Comparison of ENCODE assay signal across 8 cellular contexts in the genomic region with DNA sequence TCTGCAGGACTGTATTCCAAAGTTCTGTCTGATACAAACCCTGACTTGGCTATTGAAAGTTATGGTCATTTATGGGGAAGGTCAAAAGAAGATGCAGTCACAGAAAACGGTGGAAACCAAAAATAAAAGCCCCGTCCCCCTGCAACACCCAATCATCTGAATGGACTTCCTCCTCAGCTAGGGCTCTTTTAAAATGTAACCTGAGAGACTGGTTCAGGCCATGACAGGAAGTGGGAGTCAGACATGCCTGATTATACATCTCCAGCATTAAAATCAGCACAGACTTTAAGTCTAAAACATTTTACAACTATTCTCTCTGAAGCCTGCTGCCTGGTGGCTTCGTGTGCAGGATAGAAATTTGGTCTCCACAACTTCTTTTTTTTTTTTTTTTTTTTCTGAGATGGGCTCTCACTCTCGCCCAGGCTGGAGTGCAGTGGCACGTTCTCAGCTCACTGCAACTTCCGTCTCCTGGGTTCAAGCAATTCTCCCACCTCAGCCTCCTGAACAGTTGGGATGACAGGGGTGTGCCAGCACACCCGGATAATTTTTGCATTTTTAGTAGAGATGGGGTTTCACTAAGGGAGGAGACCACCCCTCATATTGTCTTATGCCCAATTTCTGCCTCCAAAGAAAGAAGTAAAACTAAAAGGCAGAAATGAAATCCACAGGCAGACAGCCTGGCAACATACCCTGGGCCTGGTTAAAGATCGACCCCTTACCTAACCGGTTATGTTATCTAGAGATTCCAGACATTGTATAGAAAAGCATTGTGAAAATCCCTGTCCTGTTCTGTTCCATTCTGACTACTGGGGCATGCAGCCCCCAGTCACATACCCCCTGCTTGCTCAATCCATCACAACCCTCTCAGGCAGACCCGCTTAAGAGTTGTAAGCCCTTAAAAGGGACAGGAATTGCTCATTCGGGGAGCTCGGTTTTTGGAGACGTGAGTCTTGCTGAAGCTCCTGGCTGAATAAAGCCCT. TPM values are rescaled to one million over a fixed set of nuclear protein-coding genes. Genes with fewer than 3 reads are reported as not detected.
DNase-seq lines count a peak whose midpoint lies in the region; ATAC-seq, FAIRE-seq and TF ChIP-seq lines count a peak whose summit lies in the region.

No MANE protein-coding gene starts in this region.

- no peaks in the 10 kb centered on the region for H3K36me3 Mint-ChIP-seq in memory B cell

- H3K27ac Mint-ChIP-seq in memory B cell = no peak overlapping the region

- H3K27ac ChIP-seq in HCT116 (ENCODE audit: low read depth, low read length) (no peak overlapping the region), Panc1 (ENCODE audit: low read length) (no peak overlapping the region)

- intact Hi-C loops in HCT116 (cut with micrococcal nuclease) (no loop called here), Panc1 (cut with micrococcal nuclease; ENCODE audit: unreplicated experiment) (no loop called here)

- RAD21 ChIA-PET in HCT116 (lab: Charles Lee; ENCODE audit: low non-redundant PET in 1 of 2, low total read pairs in 2 of 2, uncharacterized antibody in 2 of 2, unreplicated experiment in 2 of 2) = no interaction called here

- TF ChIP-seq POLR2A in HCT116 (IDR thresholded peaks at IDR 0.05; ENCODE audit: borderline replicate concordance, extremely low read depth, insufficient read depth, insufficient read length) = no peak

- DNase-seq in GM18507 (ENCODE audit: extremely low spot score, insufficient read length, low read depth) = no peak
- DNase-seq in HCT116 (ENCODE audit: low read depth, low spot score) = no peak
- no peak for DNase-seq in Panc1 (ENCODE audit: low read depth, low spot score)
- no peak for DNase-seq in memory B cell (ENCODE audit: low spot score in 2 of 2)
- no peak for DNase-seq in NCI-H1694 treated with DMSO at 0.1 percent for 48 hours (lab: John Stamatoyannopoulos, UW)
- DNase-seq in NCI-H1048 (lab: John Stamatoyannopoulos, UW) = no peak
- no peak for DNase-seq in T1000 (lab: John Stamatoyannopoulos, UW)
- no peak for DNase-seq in NCI-H345 treated with DMSO at 0.1 percent for 48 hours (lab: John Stamatoyannopoulos, UW; ENCODE audit: unreplicated experiment)

- H3K9me3 Mint-ChIP-seq in memory B cell = no peaks in the 10 kb centered on the region

- peak overlapping the region; percentile 1; the same call in 1 of the 2 replicates for H3K4me2 ChIP-seq in HCT116 (ENCODE audit: low read length)

- no peak overlapping the region for H3K9ac ChIP-seq in HCT116 (ENCODE audit: low read length)

- no peaks in the 10 kb centered on the region for H4K20me1 ChIP-seq in HCT116 (ENCODE audit: insufficient read depth)

- no peaks in the 10 kb centered on the region for H3K27me3 ChIP-seq in HCT116 (ENCODE audit: insufficient read depth, low read length)
- H3K27me3 ChIP-seq in Panc1 (ENCODE audit: control insufficient read depth, insufficient read depth, low read length) = no peaks in the 10 kb centered on the region

- POLR2A ChIA-PET in HCT116 (lab: Charles Lee) (no interaction called here), Panc1 (lab: Charles Lee) (interaction anchor here (0.6 kb wide), 1 partner anchor 1043 kb away, joined by 13 read pairs; no protein-coding TSS in a partner anchor)

- H3K4me3 Mint-ChIP-seq in memory B cell = peak overlapping the region; percentile 8

- H3K4me1 ChIP-seq in HCT116 (ENCODE audit: control insufficient read depth in 1 of 2, insufficient read depth in 2 of 2, low read length in 2 of 2) (peaks cover 0 to 7% of the 10 kb centered on the region in 2 experiments; a peak in 3 of 4 replicates), Panc1 (ENCODE audit: control insufficient read depth, insufficient read depth, low read length) (no peaks in the 10 kb centered on the region)

- no TSS peak for BruUV-seq in HCT116 (replicated peaks; lab: Mats Ljungman, UMichigan)
- no TSS peak for BruUV-seq in Panc1 (replicated peaks; lab: Mats Ljungman, UMichigan)

- ATAC-seq in HCT116 (no peak), Panc1 (peak; percentile 53; the same call in 1 of the 2 replicates), memory B cell (ENCODE audit: low read depth) (no peak)

- H3K9me3 ChIP-seq in HCT116 (ENCODE audit: control insufficient read depth in 1 of 2, insufficient read depth in 1 of 2, low read depth in 1 of 2, low read length in 2 of 2) (no peaks in the 10 kb centered on the region), Panc1 (ENCODE audit: control insufficient read depth, insufficient read depth, low read depth, low read length) (no peaks in the 10 kb centered on the region)

- CTCF ChIA-PET in HCT116 (lab: Charles Lee) = no interaction called here
- CTCF ChIA-PET in Panc1 (lab: Charles Lee) = no interaction called here

- H3K4me3 ChIP-seq in HCT116 (replicated peaks in 1 of 2; ENCODE audit: low read depth in 1 of 2, low read length in 2 of 2) (no peak overlapping the region), Panc1 (ENCODE audit: low read depth in 2 of 2, low read length in 2 of 2) (no peak overlapping the region)

- no peaks in the 10 kb centered on the region for H3K79me2 ChIP-seq in HCT116 (ENCODE audit: insufficient read depth, low read length)

- H3K36me3 ChIP-seq in HCT116 (ENCODE audit: control insufficient read depth in 1 of 2, insufficient read depth in 2 of 2, low read length in 2 of 2) (no peaks in the 10 kb centered on the region), Panc1 (ENCODE audit: control insufficient read depth, insufficient read depth, low read length) (no peaks in the 10 kb centered on the region)

- TF ChIP-seq RAD21 in HCT116 (IDR thresholded peaks at IDR 0.05; ENCODE audit: low read depth) = no peak

- H2AFZ ChIP-seq in HCT116 (ENCODE audit: low read depth, low read length, poor library complexity, severe bottlenecking) = no peak overlapping the region

- peak; percentile 96 for FAIRE-seq in GM18507 (lab: Jason Lieb, UNC)

- H3K27me3 Mint-ChIP-seq in memory B cell = peaks cover 4% of the 10 kb centered on the region

- TF ChIP-seq CTCF in HCT116 (IDR thresholded peaks at IDR 0.05 in 2 of 3, conservative IDR thresholded peaks at IDR 0.05 in 1 of 3; ENCODE audit: borderline replicate concordance in 1 of 3, insufficient read depth in 1 of 3, low read depth in 2 of 3, low read length in 2 of 3) (no peak), Panc1 (IDR thresholded peaks at IDR 0.05) (no peak)

- peaks cover 6% of the 10 kb centered on the region for H3K4me1 Mint-ChIP-seq in memory B cell

- in situ Hi-C loops in Panc1 (cut with HindIII; ENCODE audit: low pct_unique_long_range_greater_than_20kb, low sequenced_read_pairs) = no loop called here

- H3K9me2 ChIP-seq in HCT116 (ENCODE audit: insufficient read depth) = no peaks in the 10 kb centered on the region

TF ChIP-seq in HCT116, 20 proteins besides CTCF, POLR2A, EP300 and RAD21:
- TF ChIP-seq, protein P1, sequence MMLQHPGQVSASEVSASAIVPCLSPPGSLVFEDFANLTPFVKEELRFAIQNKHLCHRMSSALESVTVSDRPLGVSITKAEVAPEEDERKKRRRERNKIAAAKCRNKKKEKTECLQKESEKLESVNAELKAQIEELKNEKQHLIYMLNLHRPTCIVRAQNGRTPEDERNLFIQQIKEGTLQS (IDR thresholded peaks at IDR 0.05) = no peak
- TF ChIP-seq ZFX (IDR thresholded peaks at IDR 0.05) = no peak
- no peak for TF ChIP-seq SIN3A (IDR thresholded peaks at IDR 0.05; ENCODE audit: low read depth)
- no peak for TF ChIP-seq FOSL1 (IDR thresholded peaks at IDR 0.05; ENCODE audit: low read depth)
- no peak for TF ChIP-seq SRF (IDR thresholded peaks at IDR 0.05; ENCODE audit: low read depth)
- TF ChIP-seq YY1 (IDR thresholded peaks at IDR 0.05; ENCODE audit: extremely low read depth, insufficient replicate concordance, low read depth, low read length) = no peak
- TF ChIP-seq TCF7L2 (IDR thresholded peaks at IDR 0.05; ENCODE audit: borderline replicate concordance, extremely low read depth, insufficient read depth, insufficient read length) = no peak
- TF ChIP-seq, protein P2, sequence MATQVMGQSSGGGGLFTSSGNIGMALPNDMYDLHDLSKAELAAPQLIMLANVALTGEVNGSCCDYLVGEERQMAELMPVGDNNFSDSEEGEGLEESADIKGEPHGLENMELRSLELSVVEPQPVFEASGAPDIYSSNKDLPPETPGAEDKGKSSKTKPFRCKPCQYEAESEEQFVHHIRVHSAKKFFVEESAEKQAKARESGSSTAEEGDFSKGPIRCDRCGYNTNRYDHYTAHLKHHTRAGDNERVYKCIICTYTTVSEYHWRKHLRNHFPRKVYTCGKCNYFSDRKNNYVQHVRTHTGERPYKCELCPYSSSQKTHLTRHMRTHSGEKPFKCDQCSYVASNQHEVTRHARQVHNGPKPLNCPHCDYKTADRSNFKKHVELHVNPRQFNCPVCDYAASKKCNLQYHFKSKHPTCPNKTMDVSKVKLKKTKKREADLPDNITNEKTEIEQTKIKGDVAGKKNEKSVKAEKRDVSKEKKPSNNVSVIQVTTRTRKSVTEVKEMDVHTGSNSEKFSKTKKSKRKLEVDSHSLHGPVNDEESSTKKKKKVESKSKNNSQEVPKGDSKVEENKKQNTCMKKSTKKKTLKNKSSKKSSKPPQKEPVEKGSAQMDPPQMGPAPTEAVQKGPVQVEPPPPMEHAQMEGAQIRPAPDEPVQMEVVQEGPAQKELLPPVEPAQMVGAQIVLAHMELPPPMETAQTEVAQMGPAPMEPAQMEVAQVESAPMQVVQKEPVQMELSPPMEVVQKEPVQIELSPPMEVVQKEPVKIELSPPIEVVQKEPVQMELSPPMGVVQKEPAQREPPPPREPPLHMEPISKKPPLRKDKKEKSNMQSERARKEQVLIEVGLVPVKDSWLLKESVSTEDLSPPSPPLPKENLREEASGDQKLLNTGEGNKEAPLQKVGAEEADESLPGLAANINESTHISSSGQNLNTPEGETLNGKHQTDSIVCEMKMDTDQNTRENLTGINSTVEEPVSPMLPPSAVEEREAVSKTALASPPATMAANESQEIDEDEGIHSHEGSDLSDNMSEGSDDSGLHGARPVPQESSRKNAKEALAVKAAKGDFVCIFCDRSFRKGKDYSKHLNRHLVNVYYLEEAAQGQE (IDR thresholded peaks at IDR 0.05; ENCODE audit: low read depth) = no peak
- TF ChIP-seq EZH2phosphoT487 (IDR thresholded peaks at IDR 0.05; ENCODE audit: borderline replicate concordance) = no peak

RNA-seq across cellular contexts. Expression of a gene that starts 30.1 kb away (rescaled TPM):
- total RNA-seq in HCT116 (2021; ENCODE audit: unreplicated experiment) (21.6 TPM), Panc1 (2021; ENCODE audit: unreplicated experiment) (53.1 TPM)
- 8.2 and 12.9 TPM in 2 replicates for polyA plus RNA-seq in HCT116 (2012)
- 31.1 TPM for polyA plus RNA-seq in Panc1 (2012; ENCODE audit: insufficient read length)

RNA-seq across cellular contexts. Expression of a gene that starts 56.9 kb away (rescaled TPM):
- total RNA-seq in HCT116 (2021; ENCODE audit: unreplicated experiment) (23.0 TPM), Panc1 (2021; ENCODE audit: unreplicated experiment) (18.9 TPM)
- polyA plus RNA-seq in HCT116 (2012) = 8.4 and 11.4 TPM in 2 replicates
- 9.6 TPM for polyA plus RNA-seq in Panc1 (2012; ENCODE audit: insufficient read length)
